Comparison of ENCODE assay signal across 8 cellular contexts in genomic region chr19:21850636-21851255, GRCh38. TPM values are rescaled to one million over a fixed set of nuclear protein-coding genes. Genes with fewer than 3 reads are reported as not detected.
A peak's percentile ranks its signal among the peaks of the same experiment; 100 is the strongest.
DNase-seq lines count a peak whose midpoint lies in the region; ATAC-seq, FAIRE-seq and TF ChIP-seq lines count a peak whose summit lies in the region.

No MANE protein-coding gene starts in this region.

- ATAC-seq in naive B cell (ENCODE audit: low read depth in 2 of 2) = no peak
- no peak for ATAC-seq in GM21423 (IDR thresholded peaks at IDR 0.05; ENCODE audit: unreplicated experiment)

- peaks cover 2 to 4% of the 10 kb centered on the region in 2 donors for H3K36me3 ChIP-seq in small intestine (ENCODE audit: control insufficient read depth in 2 of 2, insufficient read depth in 2 of 2, low read length in 2 of 2)

- CTCF ChIA-PET in AG04449 (lab: Yijun Ruan, JAX) = no interaction called here

- H3K36me3 Mint-ChIP-seq in IgD-negative memory B cell (peaks cover 7% of the 10 kb centered on the region), chondrocyte (ENCODE audit: low read depth) (peaks cover 8% of the 10 kb centered on the region), naive B cell (no peaks in the 10 kb centered on the region)

- DNase-seq in AG04449 (ENCODE audit: low read depth, low spot score) = no peak
- DNase-seq in chondrocyte (ENCODE audit: low spot score) = no peak
- DNase-seq in naive B cell = no peak
- no peak for DNase-seq in occipital lobe (lab: John Stamatoyannopoulos, UW)
- no peak for DNase-seq in DMS 273 treated with DMSO at 0.1 percent for 48 hours (lab: John Stamatoyannopoulos, UW)
- no peak for DNase-seq in small intestine

- H3K4me1 ChIP-seq in small intestine (ENCODE audit: control insufficient read depth in 2 of 2, insufficient read depth in 1 of 2, low read depth in 1 of 2, low read length in 1 of 2) = no peaks in the 10 kb centered on the region

- H3K27me3 ChIP-seq in small intestine (ENCODE audit: control insufficient read depth in 2 of 2, insufficient read depth in 2 of 2, low read length in 2 of 2) = no peaks in the 10 kb centered on the region

- H3K9me3 Mint-ChIP-seq in IgD-negative memory B cell = no peaks in the 10 kb centered on the region
- peaks cover 3% of the 10 kb centered on the region for H3K9me3 Mint-ChIP-seq in chondrocyte (ENCODE audit: low read depth)
- peaks cover 0 to 4% (median 0%) of the 10 kb centered on the region in 7 donors for H3K9me3 Mint-ChIP-seq in naive B cell

- H3K27me3 Mint-ChIP-seq in IgD-negative memory B cell = no peaks in the 10 kb centered on the region
- H3K27me3 Mint-ChIP-seq in chondrocyte (ENCODE audit: low read depth) = no peaks in the 10 kb centered on the region
- H3K27me3 Mint-ChIP-seq in naive B cell = peaks cover 0 to 4% (median 0%) of the 10 kb centered on the region in 3 donors

- TF ChIP-seq CTCF in AG04449 (IDR thresholded peaks at IDR 0.05; ENCODE audit: insufficient read depth, low read length, missing control alignments) (no peak), chondrocyte (IDR thresholded peaks at IDR 0.05) (no peak)

- H3K27ac ChIP-seq in small intestine (ENCODE audit: low read depth in 1 of 2, low read length in 1 of 2) = no peak overlapping the region

- H3K4me3 ChIP-seq in AG04449 (ENCODE audit: low read depth, low read length) = peak overlapping the region; percentile 89
- no peak overlapping the region for H3K4me3 ChIP-seq in small intestine (ENCODE audit: low read depth in 1 of 2, low read length in 2 of 2)

- H3K4me1 Mint-ChIP-seq in IgD-negative memory B cell = peaks cover 16 to 24% (median 21%) of the 10 kb centered on the region in 3 donors
- peaks cover 29% of the 10 kb centered on the region for H3K4me1 Mint-ChIP-seq in chondrocyte (ENCODE audit: low read depth)
- H3K4me1 Mint-ChIP-seq in naive B cell = peaks cover 19 to 35% (median 22%) of the 10 kb centered on the region in 3 donors

- no peak for FAIRE-seq in small intestine (lab: Jason Lieb, UNC)

- H3K4me3 Mint-ChIP-seq in IgD-negative memory B cell (peak overlapping the region; percentile 86 to 97 (median 92)), chondrocyte (ENCODE audit: unreplicated experiment) (peak overlapping the region; percentile 92), naive B cell (peak overlapping the region; percentile 71 to 98 (median 96))

- WGBS in small intestine, 3 donors = 61 to 84% (median 80%) methylated on average over 10 of the region's 10 CpGs

- H3K9me3 ChIP-seq in small intestine (ENCODE audit: control insufficient read depth, low read depth) = no peaks in the 10 kb centered on the region

- POLR2A ChIA-PET in AG04449 (lab: Yijun Ruan, JAX) = interaction anchor here (2.3 kb wide), 1 partner anchor 15 kb away, joined by 19 read pairs; the partner anchor contains the start of gene ZNF43

- H3K27ac Mint-ChIP-seq in IgD-negative memory B cell (peak overlapping the region in 1 of 3 donors; percentile 40), chondrocyte (ENCODE audit: unreplicated experiment) (no peak overlapping the region), naive B cell (peak overlapping the region in 4 of 6 donors; percentile 47 to 87 (median 64))

RNA-seq across cellular contexts. Expression of gene ZNF43, which starts 14.8 kb away (rescaled TPM):
- polyA plus RNA-seq in IgD-negative memory B cell = 17.0 TPM
- total RNA-seq in chondrocyte = 7.9 to 25.0 TPM (median 9.2 TPM) in 3 replicates
- polyA plus RNA-seq in naive B cell (ENCODE audit: low read depth in 6 of 6) = 10 to 100 TPM; 14.3 to 34.3 (median 27.2) TPM
- total RNA-seq in occipital lobe = 26.0 TPM
- 1 to 10 TPM in 2 of 3 donors, under 1 TPM in 1; 0.45 to 4.7 (median 1.1) TPM for polyA plus RNA-seq in small intestine
